ENCODE assay signal across 9 cellular contexts in genomic region chr9:20464242-20464641, GRCh38.
"Had no signal": no experiment of that assay in that cellular context is flagged by ENCODE, and none has a peak within 500 bp of the region (broad histone marks: within the 10 kb centered on the region; RNA-seq: fewer than 3 reads in every experiment).

No MANE protein-coding gene starts in this region.

- H3K27ac ChIP-seq: GM23248, HL-60 had no signal

- H2AFZ ChIP-seq: GM23248 had no signal

- H3K27ac Mint-ChIP-seq: IgD-negative memory B cell had no signal

- DNase-seq: GM23248, GOT3, H7, KBM-7 had no signal

- H3K4me3 Mint-ChIP-seq: IgD-negative memory B cell had no signal

- H3K36me3 ChIP-seq: HAP-1 had no signal

- ATAC-seq: HCT116, HepG2 had no signal

- H3K36me3 Mint-ChIP-seq: IgD-negative memory B cell had no signal

- H3K4me3 ChIP-seq: GM23248, HAP-1 had no signal

- H3K9ac ChIP-seq: GM23248 had no signal

- H3K9me3 ChIP-seq: HAP-1 had no signal
